9 cellular contexts compared by ENCODE assay signal in genomic region chr1:200039849-200040479, GRCh38. TPM values are rescaled to one million over a fixed set of nuclear protein-coding genes. Genes with fewer than 3 reads are reported as not detected.
A peak's percentile ranks its signal among the peaks of the same experiment; 100 is the strongest.
DNase-seq lines count a peak whose midpoint lies in the region; ATAC-seq and TF ChIP-seq lines count a peak whose summit lies in the region.
"Had no signal": no experiment of that assay in that cellular context is flagged by ENCODE, and none has a peak within 500 bp of the region (broad histone marks: within the 10 kb centered on the region; RNA-seq: fewer than 3 reads in every experiment).

No MANE protein-coding gene starts in this region.

- H4K20me1 ChIP-seq in BLaER1, result peaks cover 51% of the 10 kb centered on the region
- H4K20me1 ChIP-seq in neural cell (ENCODE audit: insufficient read depth), result no peaks in the 10 kb centered on the region

- H3K9ac ChIP-seq in BLaER1 (no peak overlapping the region), duodenal mucosa (ENCODE audit: low read depth in 1 of 2, low read length in 2 of 2) (peak overlapping the region; percentile 75 to 85), neural cell (ENCODE audit: low read length) (no peak overlapping the region)

- TF ChIP-seq RAD21 in neural cell (conservative IDR thresholded peaks at IDR 0.05), result no peak

- H3K36me3 ChIP-seq in BLaER1, result no peaks in the 10 kb centered on the region
- H3K36me3 ChIP-seq in duodenal mucosa (ENCODE audit: control insufficient read depth in 1 of 2, insufficient read depth in 2 of 2, low read length in 2 of 2), result no peaks in the 10 kb centered on the region
- H3K36me3 ChIP-seq in neural cell (ENCODE audit: insufficient read depth, low read length), result no peaks in the 10 kb centered on the region

- H3K36me3 Mint-ChIP-seq in T-helper 2 cell treated with Interferon-gamma antibody and Interleukin-4, amounts not matched to agents 5 μg/mL and 100 μg/mL, for 36 hours (ENCODE audit: low read depth), result peaks cover 2% of the 10 kb centered on the region

- H3K4me1 Mint-ChIP-seq in T-helper 2 cell treated with Interferon-gamma antibody and Interleukin-4, amounts not matched to agents 5 μg/mL and 100 μg/mL, for 36 hours (ENCODE audit: low read depth), result peaks cover 9% of the 10 kb centered on the region

- no peaks in the 10 kb centered on the region for H3K9me3 Mint-ChIP-seq in T-helper 2 cell treated with Interferon-gamma antibody and Interleukin-4, amounts not matched to agents 5 μg/mL and 100 μg/mL, for 36 hours

- H3K79me2 ChIP-seq in neural cell (replicated peaks; ENCODE audit: insufficient read depth, low read length), result no peaks in the 10 kb centered on the region

- H3K27me3 Mint-ChIP-seq in T-helper 2 cell treated with Interferon-gamma antibody and Interleukin-4, amounts not matched to agents 5 μg/mL and 100 μg/mL, for 36 hours (ENCODE audit: low read depth), result peaks cover 42% of the 10 kb centered on the region

- DNase-seq in LNCaP clone FGC (ENCODE audit: low read depth), result no peak
- DNase-seq in T-helper 2 cell treated with Interferon-gamma antibody and Interleukin-4, amounts not matched to agents 5 μg/mL and 100 μg/mL, for 36 hours (ENCODE audit: low spot score), result no peak
- DNase-seq: MV-4-11 had no signal

- no peak overlapping the region for H2AFZ ChIP-seq in neural cell (ENCODE audit: low read depth, low read length)

- ATAC-seq in GM19395 (IDR thresholded peaks at IDR 0.05; ENCODE audit: unreplicated experiment) (no peak), HG03342 (IDR thresholded peaks at IDR 0.05; ENCODE audit: unreplicated experiment) (no peak), GM19023 (IDR thresholded peaks at IDR 0.05; ENCODE audit: unreplicated experiment) (no peak)

- no peak for TF ChIP-seq CTCF in LNCaP clone FGC (IDR thresholded peaks at IDR 0.05; ENCODE audit: control insufficient read depth, extremely low read depth, insufficient read depth)
- no peak for TF ChIP-seq CTCF in neural cell (IDR thresholded peaks at IDR 0.05; ENCODE audit: poor library complexity, severe bottlenecking)

- peak overlapping the region; percentile 98 for H3K4me2 ChIP-seq in BLaER1
- peak overlapping the region; percentile 71 for H3K4me2 ChIP-seq in neural cell (ENCODE audit: low read length)

- TF ChIP-seq EP300 in neural cell (conservative IDR thresholded peaks at IDR 0.05; ENCODE audit: poor library complexity, severe bottlenecking), result no peak

- H3K4me3 Mint-ChIP-seq in T-helper 2 cell treated with Interferon-gamma antibody and Interleukin-4, amounts not matched to agents 5 μg/mL and 100 μg/mL, for 36 hours, result no peak overlapping the region

- H3K4me1 ChIP-seq in BLaER1 (peaks cover 6% of the 10 kb centered on the region), duodenal mucosa (ENCODE audit: control insufficient read depth in 1 of 2, insufficient read depth in 2 of 2, low read length in 2 of 2) (peaks cover 23 to 27% of the 10 kb centered on the region in 2 donors)

- H3K27ac ChIP-seq in BLaER1, result no peak overlapping the region
- peak overlapping the region; percentile 30 for H3K27ac ChIP-seq in duodenal mucosa (ENCODE audit: low read depth, low read length)
- H3K27ac ChIP-seq in neural cell (ENCODE audit: low read length), result no peak overlapping the region

- H3K27me3 ChIP-seq in BLaER1, result peaks cover 98% of the 10 kb centered on the region
- H3K27me3 ChIP-seq in duodenal mucosa (ENCODE audit: control insufficient read depth in 1 of 2, insufficient read depth in 2 of 2, low read length in 2 of 2), result peaks cover 35 to 74% of the 10 kb centered on the region in 2 donors
- peaks cover 100% of the 10 kb centered on the region for H3K27me3 ChIP-seq in neural cell (ENCODE audit: insufficient read depth, low read depth, low read length)

- H3K9me3 ChIP-seq in BLaER1, result peaks cover 35% of the 10 kb centered on the region
- H3K9me3 ChIP-seq in duodenal mucosa (ENCODE audit: control insufficient read depth in 1 of 2, low read length in 2 of 2), result no peaks in the 10 kb centered on the region
- no peaks in the 10 kb centered on the region for H3K9me3 ChIP-seq in neural cell (ENCODE audit: low read length)

- no peaks in the 10 kb centered on the region for H3F3A ChIP-seq in neural cell (ENCODE audit: insufficient read depth, low read length, poor library complexity, severe bottlenecking)

- H3K27ac Mint-ChIP-seq in T-helper 2 cell treated with Interferon-gamma antibody and Interleukin-4, amounts not matched to agents 5 μg/mL and 100 μg/mL, for 36 hours, result no peak overlapping the region

- no peaks in the 10 kb centered on the region for H3K9me2 ChIP-seq in neural cell (ENCODE audit: insufficient read depth, low read length)

- H3K4me3 ChIP-seq in BLaER1 (peak overlapping the region; percentile 73), LNCaP clone FGC (ENCODE audit: low read depth, low read length) (peak overlapping the region; percentile 61), duodenal mucosa (ENCODE audit: low read depth in 1 of 2, low read length in 2 of 2) (peak overlapping the region; percentile 69 to 72), neural cell (ENCODE audit: low read length) (peak overlapping the region; percentile 67)

TF ChIP-seq in neural cell, 6 proteins besides CTCF, POLR2A, EP300 and RAD21:
- TF ChIP-seq POLR2AphosphoS5 (IDR thresholded peaks at IDR 0.05) (peak; percentile 36), MXI1 (conservative IDR thresholded peaks at IDR 0.05; ENCODE audit: poor library complexity, severe bottlenecking) (no peak)

RNA-seq across cellular contexts. Expression of gene NR5A2, which starts 12.5 kb away (rescaled TPM):
- not detected in 2 replicates for polyA plus RNA-seq in neural cell
- under 0.01 and 0.12 TPM in 2 replicates for polyA minus RNA-seq in neural cell

Comparison
In these comparisons a context has a peak if more than half of its experiments do, and no peak if none do; other contexts are left out.
1. H3K9ac ChIP-seq: peak in duodenal mucosa (2 of 2); none in BLaER1 (single experiment) and neural cell (single experiment).
2. Peak in every context shown above with its lines, with median percentiles within 50 percentile points of each other: H3K4me3 ChIP-seq.